ENCODE assay signal across 3 cellular contexts in the genomic region with DNA sequence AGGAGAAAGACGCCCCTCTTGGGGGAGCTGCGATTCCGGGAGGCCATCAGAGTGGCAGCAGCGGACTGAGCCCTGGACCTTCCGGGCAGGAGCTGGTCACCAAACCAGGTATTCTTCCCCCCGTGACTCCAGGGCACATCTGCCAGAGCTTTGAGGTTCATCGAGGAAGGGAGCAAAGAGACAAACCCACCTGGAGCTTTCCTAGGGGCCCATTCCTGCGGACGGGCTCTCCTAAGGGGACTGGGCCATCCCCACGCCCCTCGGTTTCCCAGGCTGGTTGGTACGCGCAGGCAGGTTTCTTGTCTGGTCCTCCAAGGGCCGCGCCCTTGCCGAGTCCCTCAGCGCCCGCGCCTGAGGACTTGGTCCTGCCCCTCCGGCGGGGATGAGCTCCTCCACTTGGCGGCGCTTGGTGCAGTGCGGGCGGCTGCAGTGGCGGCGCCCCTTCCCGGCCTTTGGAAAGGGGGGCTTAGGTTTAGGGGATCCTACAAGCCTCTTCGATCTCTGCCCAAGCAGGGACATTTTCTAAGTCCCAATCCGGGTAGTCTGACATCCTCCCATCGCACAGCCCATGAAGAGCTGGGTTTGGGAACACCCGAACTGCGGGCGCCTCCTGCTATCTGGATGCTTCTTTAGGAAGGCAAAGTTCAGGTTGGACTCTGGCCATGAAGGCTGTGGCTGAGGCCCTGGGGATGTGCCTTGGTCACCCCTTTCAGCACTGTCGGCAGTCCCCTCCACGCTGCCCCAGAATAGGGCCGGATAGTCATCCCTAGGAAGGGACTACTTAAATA.
TF ChIP-seq lines count a peak whose summit lies in the region.

No MANE protein-coding gene starts in this region.

TF ChIP-seq in HEK293T, 16 proteins besides CTCF, POLR2A, EP300 and RAD21:
- no peak for TF ChIP-seq BHLHE40 (IDR thresholded peaks at IDR 0.05; ENCODE audit: borderline replicate concordance)
- TF ChIP-seq ZNF384 (IDR thresholded peaks at IDR 0.05) = no peak
- no peak for TF ChIP-seq FOXM1 (IDR thresholded peaks at IDR 0.05; ENCODE audit: borderline replicate concordance)
- TF ChIP-seq NFRKB (IDR thresholded peaks at IDR 0.05) = no peak

TF ChIP-seq in HepG2, 621 proteins besides CTCF, POLR2A, EP300 and RAD21 (continues in another document):
- TF ChIP-seq ZNF768 (CRISPR knock-in tag; IDR thresholded peaks at IDR 0.05) (peak; percentile 19; the same call in 1 of the 2 replicates), STAG1 (CRISPR knock-in tag; IDR thresholded peaks at IDR 0.05) (peak; percentile 46), ZNF670 (CRISPR knock-in tag; IDR thresholded peaks at IDR 0.05; ENCODE audit: borderline replicate concordance) (peak; percentile 46; the same call in 1 of the 2 replicates), SNRNP70 (IDR thresholded peaks at IDR 0.05; ENCODE audit: low read depth, low read length) (no peak), PRMT3 (CRISPR knock-in tag; IDR thresholded peaks at IDR 0.05; ENCODE audit: borderline replicate concordance, low read depth) (no peak), TBL1XR1 (IDR thresholded peaks at IDR 0.05; ENCODE audit: borderline replicate concordance, low read length, partially characterized antibody) (no peak), NFIB (CRISPR knock-in tag; IDR thresholded peaks at IDR 0.05; ENCODE audit: borderline replicate concordance) (no peak), SAP130 (CRISPR knock-in tag; IDR thresholded peaks at IDR 0.05; ENCODE audit: low read depth) (0 out of 2 replicates have a peak, but pooled peaks have one; percentile 19), TRIM24 (CRISPR knock-in tag; IDR thresholded peaks at IDR 0.05) (no peak), SRSF1 (optimal IDR thresholded peaks at IDR 0.05; ENCODE audit: low read depth, low read length) (peak; percentile 13), NCOA1 (CRISPR knock-in tag; IDR thresholded peaks at IDR 0.05) (0 out of 2 replicates have a peak, but pooled peaks have one; percentile 35), IRF2 (CRISPR knock-in tag; IDR thresholded peaks at IDR 0.05) (0 out of 2 replicates have a peak, but pooled peaks have one; percentile 23), ZNF841 (CRISPR knock-in tag; IDR thresholded peaks at IDR 0.05; ENCODE audit: borderline replicate concordance) (no peak), ZNF484 (CRISPR knock-in tag; IDR thresholded peaks at IDR 0.05; ENCODE audit: borderline replicate concordance, low read depth) (0 out of 2 replicates have a peak, but pooled peaks have one; percentile 31)
- TF ChIP-seq, protein P1, sequence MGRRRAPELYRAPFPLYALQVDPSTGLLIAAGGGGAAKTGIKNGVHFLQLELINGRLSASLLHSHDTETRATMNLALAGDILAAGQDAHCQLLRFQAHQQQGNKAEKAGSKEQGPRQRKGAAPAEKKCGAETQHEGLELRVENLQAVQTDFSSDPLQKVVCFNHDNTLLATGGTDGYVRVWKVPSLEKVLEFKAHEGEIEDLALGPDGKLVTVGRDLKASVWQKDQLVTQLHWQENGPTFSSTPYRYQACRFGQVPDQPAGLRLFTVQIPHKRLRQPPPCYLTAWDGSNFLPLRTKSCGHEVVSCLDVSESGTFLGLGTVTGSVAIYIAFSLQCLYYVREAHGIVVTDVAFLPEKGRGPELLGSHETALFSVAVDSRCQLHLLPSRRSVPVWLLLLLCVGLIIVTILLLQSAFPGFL (CRISPR knock-in tag; IDR thresholded peaks at IDR 0.05) = no peak
- TF ChIP-seq, protein P2, sequence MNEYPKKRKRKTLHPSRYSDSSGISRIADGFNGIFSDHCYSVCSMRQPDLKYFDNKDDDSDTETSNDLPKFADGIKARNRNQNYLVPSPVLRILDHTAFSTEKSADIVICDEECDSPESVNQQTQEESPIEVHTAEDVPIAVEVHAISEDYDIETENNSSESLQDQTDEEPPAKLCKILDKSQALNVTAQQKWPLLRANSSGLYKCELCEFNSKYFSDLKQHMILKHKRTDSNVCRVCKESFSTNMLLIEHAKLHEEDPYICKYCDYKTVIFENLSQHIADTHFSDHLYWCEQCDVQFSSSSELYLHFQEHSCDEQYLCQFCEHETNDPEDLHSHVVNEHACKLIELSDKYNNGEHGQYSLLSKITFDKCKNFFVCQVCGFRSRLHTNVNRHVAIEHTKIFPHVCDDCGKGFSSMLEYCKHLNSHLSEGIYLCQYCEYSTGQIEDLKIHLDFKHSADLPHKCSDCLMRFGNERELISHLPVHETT (CRISPR knock-in tag; conservative IDR thresholded peaks at IDR 0.05) = no peak
- TF ChIP-seq, protein P3, sequence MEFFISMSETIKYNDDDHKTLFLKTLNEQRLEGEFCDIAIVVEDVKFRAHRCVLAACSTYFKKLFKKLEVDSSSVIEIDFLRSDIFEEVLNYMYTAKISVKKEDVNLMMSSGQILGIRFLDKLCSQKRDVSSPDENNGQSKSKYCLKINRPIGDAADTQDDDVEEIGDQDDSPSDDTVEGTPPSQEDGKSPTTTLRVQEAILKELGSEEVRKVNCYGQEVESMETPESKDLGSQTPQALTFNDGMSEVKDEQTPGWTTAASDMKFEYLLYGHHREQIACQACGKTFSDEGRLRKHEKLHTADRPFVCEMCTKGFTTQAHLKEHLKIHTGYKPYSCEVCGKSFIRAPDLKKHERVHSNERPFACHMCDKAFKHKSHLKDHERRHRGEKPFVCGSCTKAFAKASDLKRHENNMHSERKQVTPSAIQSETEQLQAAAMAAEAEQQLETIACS (CRISPR knock-in tag; IDR thresholded peaks at IDR 0.05) = no peak

TF ChIP-seq in GM12891, 5 proteins besides CTCF, POLR2A, EP300 and RAD21:
- no peak for TF ChIP-seq PAX5 (IDR thresholded peaks at IDR 0.05; ENCODE audit: insufficient read depth, low read length, severe bottlenecking)
- no peak for TF ChIP-seq POU2F2 (IDR thresholded peaks at IDR 0.05; ENCODE audit: low read depth, low read length)
- TF ChIP-seq SPI1 (IDR thresholded peaks at IDR 0.05; ENCODE audit: low read depth, low read length) = no peak
- TF ChIP-seq TAF1 (IDR thresholded peaks at IDR 0.05; ENCODE audit: low read depth, low read length) = no peak
- no peak for TF ChIP-seq POLR2AphosphoS5 (IDR thresholded peaks at IDR 0.05; ENCODE audit: low read depth, low read length)
